ENCODE assay signal across 26 cellular contexts in genomic region chr9:87256973-87257372, GRCh38.
A peak's percentile ranks its signal among the peaks of the same experiment; 100 is the strongest.
DNase-seq lines count a peak whose midpoint lies in the region; ATAC-seq and TF ChIP-seq lines count a peak whose summit lies in the region.
"Had no signal": no experiment of that assay in that cellular context is flagged by ENCODE, and none has a peak within 500 bp of the region (broad histone marks: within the 10 kb centered on the region; RNA-seq: fewer than 3 reads in every experiment).

No MANE protein-coding gene starts in this region.

- H3K36me3 ChIP-seq in SK-N-SH (replicated peaks in 1 of 2; ENCODE audit: control insufficient read depth in 1 of 2, insufficient read depth in 2 of 2, low read length in 1 of 2) = no peaks in the 10 kb centered on the region
- H3K36me3 ChIP-seq: BLaER1, lower lobe of right lung had no signal

- CTCF ChIA-PET in SK-N-SH (lab: Yijun Ruan, JAX) = no interaction called here

- no peak overlapping the region for H3K4me3 Mint-ChIP-seq in activated T-cell treated with anti-CD3 and anti-CD28 coated beads, Interleukin-2, amount 50 U/mL, for 72 hours
- H3K4me3 Mint-ChIP-seq: activated naive CD8-positive, alpha-beta T cell treated with anti-CD3 and anti-CD28 coated beads, Interleukin-2, amount 50 U/mL, for 24 hours; H9; T-helper 17 cell had no signal

- H3F3A ChIP-seq in SK-N-SH (replicated peaks; ENCODE audit: insufficient read depth) = no peaks in the 10 kb centered on the region

- H3K27ac ChIP-seq in SK-N-SH (ENCODE audit: low read depth in 2 of 2, low read length in 1 of 2) (peak overlapping the region in 1 of 2 experiments; percentile 3; a peak in 1 of 4 replicates), coronary artery (no peak overlapping the region)
- H3K27ac ChIP-seq: BLaER1, body of pancreas, lower lobe of right lung had no signal

- H3K79me2 ChIP-seq in SK-N-SH (ENCODE audit: insufficient read depth) = no peaks in the 10 kb centered on the region

- no peak overlapping the region for H2AFZ ChIP-seq in SK-N-SH (ENCODE audit: low read depth)

- TF ChIP-seq EP300 in SK-N-SH (IDR thresholded peaks at IDR 0.05; ENCODE audit: borderline replicate concordance in 1 of 2, low read depth in 1 of 2, low read length in 1 of 2) = no peak

- H3K36me3 Mint-ChIP-seq in activated T-cell treated with anti-CD3 and anti-CD28 coated beads, Interleukin-2, amount 50 U/mL, for 72 hours (ENCODE audit: insufficient read depth in 2 of 2) = no peaks in the 10 kb centered on the region

- H3K4me1 Mint-ChIP-seq in activated T-cell treated with anti-CD3 and anti-CD28 coated beads, Interleukin-2, amount 50 U/mL, for 72 hours (ENCODE audit: low read depth) = no peaks in the 10 kb centered on the region
- H3K4me1 Mint-ChIP-seq: activated naive CD8-positive, alpha-beta T cell treated with anti-CD3 and anti-CD28 coated beads, Interleukin-2, amount 50 U/mL, for 24 hours; H9; T-helper 17 cell had no signal

- DNase-seq in HCEC 1CT (peak; percentile 20), SK-N-SH (no peak), fibroblast of gingiva (ENCODE audit: low read depth) (peak; percentile 62), pons (ENCODE audit: low spot score) (peak; percentile 31), coronary artery (ENCODE audit: low spot score) (no peak)
- DNase-seq in activated T-cell treated with anti-CD3 and anti-CD28 coated beads, Interleukin-2, amount 50 U/mL, for 72 hours = no peak
- DNase-seq: ACHN; activated gamma-delta T cell treated with Interleukin-2 at 50 U/mL for 16 hours; activated naive CD8-positive, alpha-beta T cell treated with anti-CD3 and anti-CD28 coated beads, Interleukin-2, amount 50 U/mL, for 24 hours; activated T-cell treated with anti-CD3 and anti-CD28 coated beads, Interleukin-2, amount 50 U/mL, for 1 hour; body of pancreas; Caco-2; DND-41; effector CD8-positive, alpha-beta T cell; H9; islet precursor cell; lower lobe of right lung; MM.1S; NCI-H1436; NCI-H524; substantia nigra; T-helper 17 cell had no signal

- TF ChIP-seq RAD21 in SK-N-SH (IDR thresholded peaks at IDR 0.05; ENCODE audit: low read length) = no peak

- TF ChIP-seq CTCF in SK-N-SH (IDR thresholded peaks at IDR 0.05) (no peak), coronary artery (IDR thresholded peaks at IDR 0.05) (no peak)

- POLR2A ChIA-PET in SK-N-SH (lab: Yijun Ruan, JAX) = no interaction called here

- no peaks in the 10 kb centered on the region for H3K9me3 ChIP-seq in SK-N-SH
- H3K9me3 ChIP-seq: BLaER1, body of pancreas, Caco-2, lower lobe of right lung had no signal

- no peaks in the 10 kb centered on the region for H3K9me3 Mint-ChIP-seq in activated T-cell treated with anti-CD3 and anti-CD28 coated beads, Interleukin-2, amount 50 U/mL, for 72 hours
- H3K9me3 Mint-ChIP-seq: H9 had no signal

- no peaks in the 10 kb centered on the region for H3K9me2 ChIP-seq in SK-N-SH

- H3K4me2 ChIP-seq in SK-N-SH = no peak overlapping the region
- H3K4me2 ChIP-seq: BLaER1, smooth muscle cell had no signal

- H3K9ac ChIP-seq in SK-N-SH = no peak overlapping the region
- H3K9ac ChIP-seq: BLaER1 had no signal

- no peaks in the 10 kb centered on the region for H3K27me3 ChIP-seq in SK-N-SH (ENCODE audit: insufficient read depth)
- H3K27me3 ChIP-seq: BLaER1, body of pancreas had no signal

- H3K4me1 ChIP-seq in SK-N-SH (ENCODE audit: control insufficient read depth in 1 of 2, insufficient read depth in 2 of 2, low read depth in 1 of 2, low read length in 1 of 2) = no peaks in the 10 kb centered on the region; a peak in 1 of 4 replicates
- H3K4me1 ChIP-seq: BLaER1, body of pancreas, Caco-2 had no signal

- H3K27ac Mint-ChIP-seq in activated T-cell treated with anti-CD3 and anti-CD28 coated beads, Interleukin-2, amount 50 U/mL, for 72 hours = no peak overlapping the region
- H3K27ac Mint-ChIP-seq: activated naive CD8-positive, alpha-beta T cell treated with anti-CD3 and anti-CD28 coated beads, Interleukin-2, amount 50 U/mL, for 24 hours; T-helper 17 cell had no signal

- no peaks in the 10 kb centered on the region for H4K20me1 ChIP-seq in SK-N-SH (ENCODE audit: insufficient read depth)
- H4K20me1 ChIP-seq: BLaER1 had no signal

- H3K4me3 ChIP-seq in SK-N-SH (ENCODE audit: low read depth in 2 of 2, low read length in 1 of 2) (no peak overlapping the region), coronary artery (no peak overlapping the region)
- H3K4me3 ChIP-seq: BLaER1, body of pancreas, lower lobe of right lung, smooth muscle cell had no signal

- ATAC-seq in activated T-cell treated with anti-CD3 and anti-CD28 coated beads, Interleukin-2, amount 50 U/mL, for 72 hours (replicated peaks in 1 of 2) = no peak
- ATAC-seq in GM19023 (IDR thresholded peaks at IDR 0.05; ENCODE audit: unreplicated experiment) = no peak
- ATAC-seq: activated naive CD8-positive, alpha-beta T cell treated with anti-CD3 and anti-CD28 coated beads, Interleukin-2, amount 50 U/mL, for 24 hours; body of pancreas; lower lobe of right lung; Panc1; T-helper 17 cell had no signal

- peaks cover 12% of the 10 kb centered on the region for H3K27me3 Mint-ChIP-seq in activated T-cell treated with anti-CD3 and anti-CD28 coated beads, Interleukin-2, amount 50 U/mL, for 72 hours (ENCODE audit: low read depth)
- H3K27me3 Mint-ChIP-seq: activated naive CD8-positive, alpha-beta T cell treated with anti-CD3 and anti-CD28 coated beads, Interleukin-2, amount 50 U/mL, for 24 hours had no signal

TF ChIP-seq in SK-N-SH, 30 proteins besides CTCF, POLR2A, EP300 and RAD21:
- TF ChIP-seq MXI1 (IDR thresholded peaks at IDR 0.05; ENCODE audit: low read depth, low read length) = no peak
- no peak for TF ChIP-seq SIN3A (IDR thresholded peaks at IDR 0.05; ENCODE audit: borderline replicate concordance, low read depth, low read length)
- TF ChIP-seq TCF12 (IDR thresholded peaks at IDR 0.05) = peak; percentile 33; the same call in 1 of the 2 replicates
- no peak for TF ChIP-seq ELF1 (IDR thresholded peaks at IDR 0.05)
- TF ChIP-seq PBX3 (IDR thresholded peaks at IDR 0.05) = no peak
- TF ChIP-seq FOXJ3 (CRISPR knock-in tag; IDR thresholded peaks at IDR 0.05) = no peak
- TF ChIP-seq USF1 (IDR thresholded peaks at IDR 0.05; ENCODE audit: borderline replicate concordance, low read depth) = no peak
- no peak for TF ChIP-seq USF2 (IDR thresholded peaks at IDR 0.05; ENCODE audit: borderline replicate concordance, low read depth, low read length)
- TF ChIP-seq NFIC (IDR thresholded peaks at IDR 0.05; ENCODE audit: borderline replicate concordance) = peak; percentile 78
- no peak for TF ChIP-seq CHD2 (IDR thresholded peaks at IDR 0.05; ENCODE audit: low read length, partially characterized antibody)
- no peak for TF ChIP-seq MAX (IDR thresholded peaks at IDR 0.05; ENCODE audit: low read depth)
- no peak for TF ChIP-seq FOSL2 (IDR thresholded peaks at IDR 0.05; ENCODE audit: borderline replicate concordance, low read depth)
- TF ChIP-seq GABPA (IDR thresholded peaks at IDR 0.05; ENCODE audit: low read depth) = no peak
- TF ChIP-seq EZH2phosphoT487 (IDR thresholded peaks at IDR 0.05; ENCODE audit: borderline replicate concordance, low read depth) = no peak

Comparison
In these comparisons a context has a peak if more than half of its experiments do, and no peak if none do; other contexts are left out.
1. DNase-seq: peak in HCEC 1CT (single experiment), fibroblast of gingiva (single experiment) and pons (single experiment); none in SK-N-SH (single experiment), activated T-cell treated with anti-CD3 and anti-CD28 coated beads, Interleukin-2, amount 50 U/mL, for 72 hours (0 of 2) and coronary artery (single experiment).